In the genomic region with DNA sequence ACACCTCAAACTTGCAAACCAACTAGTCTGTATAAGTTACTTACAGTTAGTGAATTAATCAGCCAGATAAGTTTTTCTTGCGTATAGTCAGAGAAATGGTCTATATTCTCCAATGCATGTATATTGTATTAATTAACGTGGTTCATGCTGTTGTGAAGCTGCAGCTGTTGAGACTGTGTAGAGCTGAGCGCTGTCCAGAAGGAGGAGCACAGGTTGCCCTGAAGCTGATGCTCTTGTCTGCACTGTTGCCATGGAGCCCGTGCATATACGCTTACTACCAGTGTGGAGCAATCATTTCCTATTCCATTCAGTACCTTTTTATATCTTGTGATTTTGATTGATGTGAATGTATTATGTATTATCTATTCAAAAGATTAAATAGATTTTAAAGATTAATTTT, we compare ENCODE assay signal across 8 cellular contexts.
DNase-seq lines count a peak whose midpoint lies in the region; ATAC-seq and TF ChIP-seq lines count a peak whose summit lies in the region.

No MANE protein-coding gene starts in this region.

- H3K4me1 ChIP-seq in CD4-positive, alpha-beta memory T cell (ENCODE audit: insufficient read depth, low read length), result no peaks in the 10 kb centered on the region
- H3K4me1 ChIP-seq in OCI-LY7 (ENCODE audit: insufficient read depth, low read length, poor library complexity, severe bottlenecking), result no peaks in the 10 kb centered on the region
- no peaks in the 10 kb centered on the region for H3K4me1 ChIP-seq in parathyroid adenoma

- H3K27me3 ChIP-seq in CD4-positive, alpha-beta memory T cell (ENCODE audit: insufficient read depth, low read length), result no peaks in the 10 kb centered on the region
- no peaks in the 10 kb centered on the region for H3K27me3 ChIP-seq in parathyroid adenoma (ENCODE audit: control insufficient read depth, insufficient read depth, low read length)

- H3K4me3 Mint-ChIP-seq in CD4-positive, alpha-beta memory T cell, result no peak overlapping the region

- H3K9me3 Mint-ChIP-seq in CD4-positive, alpha-beta memory T cell, result peaks cover 0 to 4% (median 0%) of the 10 kb centered on the region in 8 donors

- H3K4me3 ChIP-seq in CD4-positive, alpha-beta memory T cell (ENCODE audit: low read length in 2 of 2), result no peak overlapping the region
- no peak overlapping the region for H3K4me3 ChIP-seq in OCI-LY7 (ENCODE audit: low read depth, low read length, poor library complexity, severe bottlenecking)
- H3K4me3 ChIP-seq in parathyroid adenoma (ENCODE audit: low read depth, low read length), result no peak overlapping the region

- peaks cover 0 to 8% (median 4%) of the 10 kb centered on the region in 4 donors for H3K4me1 Mint-ChIP-seq in CD4-positive, alpha-beta memory T cell

- peak; percentile 49 to 81 (median 70) for DNase-seq in CD4-positive, alpha-beta memory T cell
- DNase-seq in OCI-LY7 (ENCODE audit: low spot score) (peak; percentile 11), COLO829 (ENCODE audit: low spot score) (no peak)
- peak; percentile 35 for DNase-seq in activated naive CD4-positive, alpha-beta T cell treated with anti-CD3 and anti-CD28 coated beads, Interleukin-2, amount 50 U/mL, for 16 hours

- no peaks in the 10 kb centered on the region for H3K36me3 Mint-ChIP-seq in CD4-positive, alpha-beta memory T cell

- H3K9me3 ChIP-seq in CD4-positive, alpha-beta memory T cell (ENCODE audit: control insufficient read depth in 1 of 2, low read length in 2 of 2), result no peaks in the 10 kb centered on the region
- H3K9me3 ChIP-seq in OCI-LY7 (ENCODE audit: low read length) (no peaks in the 10 kb centered on the region), parathyroid adenoma (ENCODE audit: control insufficient read depth, low read length) (no peaks in the 10 kb centered on the region)

- H4K20me1 ChIP-seq in OCI-LY7 (ENCODE audit: insufficient read depth, low read length), result no peaks in the 10 kb centered on the region

- CTCF ChIA-PET in CD4-positive, alpha-beta memory T cell (lab: Charles Lee; ENCODE audit: partially characterized antibody), result interaction anchor here (0.7 to 4.8 kb wide), 7 partner anchors 9 to 111 kb away, joined by 3 to 46 read pairs (median 6); no protein-coding TSS in a partner anchor
- CTCF ChIA-PET in OCI-LY7 (lab: Charles Lee; ENCODE audit: unreplicated experiment), result no interaction called here

- no peaks in the 10 kb centered on the region for H3K36me3 ChIP-seq in CD4-positive, alpha-beta memory T cell (ENCODE audit: insufficient read depth, low read length)
- H3K36me3 ChIP-seq in OCI-LY7 (ENCODE audit: insufficient read depth, low read length) (no peaks in the 10 kb centered on the region), parathyroid adenoma (ENCODE audit: control insufficient read depth, insufficient read depth, low read length) (no peaks in the 10 kb centered on the region)

- no TSS peak for BruUV-seq in OCI-LY7 (replicated peaks; lab: Mats Ljungman, UMichigan)

- H2AFZ ChIP-seq in OCI-LY7 (ENCODE audit: low read length) (no peak overlapping the region), parathyroid adenoma (no peak overlapping the region)

- H3K9me2 ChIP-seq in OCI-LY7 (ENCODE audit: insufficient read depth, low read length), result no peaks in the 10 kb centered on the region

- peaks cover 8 to 9% of the 10 kb centered on the region in 2 donors for H3K27me3 Mint-ChIP-seq in CD4-positive, alpha-beta memory T cell

- intact Hi-C loops in CD4-positive, alpha-beta memory T cell (cut with micrococcal nuclease), result loop anchor here (1.0 kb wide), 2 partner anchors 70 to 91 kb away; no protein-coding TSS in a partner anchor
- intact Hi-C loops in OCI-LY7 (cut with micrococcal nuclease; ENCODE audit: unreplicated experiment), result no loop called here

- H3K27ac Mint-ChIP-seq in CD4-positive, alpha-beta memory T cell, result no peak overlapping the region

- H3K9ac ChIP-seq in parathyroid adenoma, result no peak overlapping the region

- ATAC-seq in HG02798 (IDR thresholded peaks at IDR 0.05; ENCODE audit: poor library complexity, unreplicated experiment) (peak; percentile 76), GM18517 (IDR thresholded peaks at IDR 0.05; ENCODE audit: unreplicated experiment) (no peak), HG03025 (IDR thresholded peaks at IDR 0.05; ENCODE audit: low FRiP score, unreplicated experiment) (no peak)

- no peak overlapping the region for H3K27ac ChIP-seq in CD4-positive, alpha-beta memory T cell (ENCODE audit: low read depth, low read length)
- H3K27ac ChIP-seq in OCI-LY7 (ENCODE audit: low read depth, low read length, poor library complexity, severe bottlenecking), result no peak overlapping the region
- no peak overlapping the region for H3K27ac ChIP-seq in parathyroid adenoma

- H3K4me2 ChIP-seq in OCI-LY7 (ENCODE audit: low read length) (no peak overlapping the region), parathyroid adenoma (ENCODE audit: low read length) (no peak overlapping the region)

- H3K79me2 ChIP-seq in OCI-LY7 (ENCODE audit: insufficient read depth, low read depth, low read length) (no peaks in the 10 kb centered on the region), parathyroid adenoma (no peaks in the 10 kb centered on the region)

- POLR2A ChIA-PET in CD4-positive, alpha-beta memory T cell (lab: Charles Lee; ENCODE audit: partially characterized antibody), result interaction anchor here (1.3 to 3.0 kb wide), 3 partner anchors 10 to 72 kb away, joined by 4 to 15 read pairs (median 8); no protein-coding TSS in a partner anchor
- POLR2A ChIA-PET in OCI-LY7 (lab: Charles Lee), result no interaction called here

- 0 out of 2 replicates have a peak, but pooled peaks have one; percentile 17 for TF ChIP-seq CTCF in OCI-LY7 (conservative IDR thresholded peaks at IDR 0.05; ENCODE audit: low read length)
- peak; percentile 21 for TF ChIP-seq CTCF in parathyroid adenoma (IDR thresholded peaks at IDR 0.05)
